In genomic region chr6:37474316-37474715, GRCh38 we compare ENCODE assay signal across 23 cellular contexts. TPM values are rescaled to one million over a fixed set of nuclear protein-coding genes. Genes with fewer than 3 reads are reported as not detected.
DNase-seq lines count a peak whose midpoint lies in the region; ATAC-seq and TF ChIP-seq lines count a peak whose summit lies in the region.
"Had no signal": no experiment of that assay in that cellular context is flagged by ENCODE, and none has a peak within 500 bp of the region (broad histone marks: within the 10 kb centered on the region; RNA-seq: fewer than 3 reads in every experiment).

No MANE protein-coding gene starts in this region.

- peak overlapping the region; percentile 12 to 52 for H3K27ac ChIP-seq in right atrium auricular region
- H3K27ac ChIP-seq: GM23248, HL-60 had no signal

- TF ChIP-seq CTCF in right atrium auricular region (IDR thresholded peaks at IDR 0.05) (no peak), osteocyte (IDR thresholded peaks at IDR 0.05) (no peak)

- H3K4me1 Mint-ChIP-seq in activated CD4-positive, alpha-beta T cell treated with anti-CD3 and anti-CD28 coated beads, Interleukin-2, amount 10 ng/mL, durations not matched to agents 24 days and 14 days, result no peaks in the 10 kb centered on the region
- H3K4me1 Mint-ChIP-seq in T-cell (no peaks in the 10 kb centered on the region), osteocyte (ENCODE audit: unreplicated experiment) (peaks cover 24% of the 10 kb centered on the region)
- H3K4me1 Mint-ChIP-seq: B cell had no signal

- H3K36me3 ChIP-seq in right atrium auricular region, result peaks cover 59% of the 10 kb centered on the region

- peaks cover 0 to 32% of the 10 kb centered on the region in 2 donors for H3K4me1 ChIP-seq in right atrium auricular region

- no peak overlapping the region for H3K4me3 ChIP-seq in right atrium auricular region
- H3K4me3 ChIP-seq: GM23248 had no signal

- H3K4me3 Mint-ChIP-seq in activated CD4-positive, alpha-beta T cell treated with anti-CD3 and anti-CD28 coated beads, Interleukin-2, amount 10 ng/mL, durations not matched to agents 24 days and 14 days, result no peak overlapping the region
- H3K4me3 Mint-ChIP-seq in T-cell, result no peak overlapping the region
- H3K4me3 Mint-ChIP-seq in osteocyte (ENCODE audit: unreplicated experiment), result no peak overlapping the region
- H3K4me3 Mint-ChIP-seq: B cell had no signal

- no peak for DNase-seq in activated CD4-positive, alpha-beta T cell treated with anti-CD3 and anti-CD28 coated beads, Interleukin-2, amount 10 ng/mL, durations not matched to agents 24 days and 14 days
- DNase-seq in activated CD4-positive, alpha-beta T cell treated with anti-CD3 and anti-CD28 coated beads, Interleukin-2, amount 50 U/mL, for 1 hour, result no peak
- DNase-seq in right atrium auricular region (ENCODE audit: low spot score) (no peak), Right ventricle myocardium superior (no peak), T-cell (no peak), osteocyte (ENCODE audit: extremely low spot score, unreplicated experiment) (no peak), SKM-1 treated with dmso at 0.1 percent for 144 hours (lab: John Stamatoyannopoulos, UW; ENCODE audit: unreplicated experiment) (no peak)
- DNase-seq: COR-L47, DMS 273 treated with DMSO at 0.1 percent for 48 hours, DMS79 treated with DMSO at 0.1 percent for 48 hours, GM23248, HCEC 1CT, KBM-7, MM.1S, NCI-H1048, NCI-H1417 treated with DMSO at 0.1 percent for 48 hours, NCI-H187, NCI-H446 treated with DMSO at 0.1 percent for 48 hours, NCI-H526 treated with DMSO at 0.1 percent for 48 hours, SHP77 treated with DMSO at 0.1 percent for 48 hours had no signal

- H3K27ac Mint-ChIP-seq in activated CD4-positive, alpha-beta T cell treated with anti-CD3 and anti-CD28 coated beads, Interleukin-2, amount 10 ng/mL, durations not matched to agents 24 days and 14 days, result peak overlapping the region; percentile 6
- H3K27ac Mint-ChIP-seq in T-cell (peak overlapping the region; percentile 7 to 22), osteocyte (ENCODE audit: unreplicated experiment) (peak overlapping the region; percentile 24)
- H3K27ac Mint-ChIP-seq: B cell had no signal

- H3K27me3 ChIP-seq in right atrium auricular region, result no peaks in the 10 kb centered on the region

- H3K27me3 Mint-ChIP-seq in activated CD4-positive, alpha-beta T cell treated with anti-CD3 and anti-CD28 coated beads, Interleukin-2, amount 10 ng/mL, durations not matched to agents 24 days and 14 days, result no peaks in the 10 kb centered on the region
- no peaks in the 10 kb centered on the region for H3K27me3 Mint-ChIP-seq in T-cell
- H3K27me3 Mint-ChIP-seq in osteocyte (ENCODE audit: unreplicated experiment), result no peaks in the 10 kb centered on the region
- H3K27me3 Mint-ChIP-seq: B cell had no signal

- POLR2A ChIA-PET in T-cell (lab: Charles Lee), result interaction anchor here in 1 of 2 donors (0.6 kb wide), 1 partner anchor 1016 kb away, joined by 3 read pairs; no protein-coding TSS in a partner anchor

- ATAC-seq in Right ventricle myocardium superior (ENCODE audit: poor library complexity) (no peak), T-cell (replicated peaks in 1 of 4) (no peak), HG03135 (IDR thresholded peaks at IDR 0.05; ENCODE audit: unreplicated experiment) (no peak)

- no peaks in the 10 kb centered on the region for H3K9me3 Mint-ChIP-seq in activated CD4-positive, alpha-beta T cell treated with anti-CD3 and anti-CD28 coated beads, Interleukin-2, amount 10 ng/mL, durations not matched to agents 24 days and 14 days
- H3K9me3 Mint-ChIP-seq in T-cell (no peaks in the 10 kb centered on the region), osteocyte (ENCODE audit: unreplicated experiment) (no peaks in the 10 kb centered on the region)

- CTCF ChIA-PET in T-cell (lab: Charles Lee), result no interaction called here

- no peaks in the 10 kb centered on the region for H3K9me3 ChIP-seq in right atrium auricular region

- intact Hi-C loops in activated CD4-positive, alpha-beta T cell treated with anti-CD3 and anti-CD28 coated beads, Interleukin-2, amount 10 ng/mL, durations not matched to agents 24 days and 14 days (cut with micrococcal nuclease), result no loop called here
- intact Hi-C loops in Right ventricle myocardium superior (cut with DNase I), result no loop called here

- peaks cover 76% of the 10 kb centered on the region for H3K36me3 Mint-ChIP-seq in activated CD4-positive, alpha-beta T cell treated with anti-CD3 and anti-CD28 coated beads, Interleukin-2, amount 10 ng/mL, durations not matched to agents 24 days and 14 days (ENCODE audit: low read depth)
- H3K36me3 Mint-ChIP-seq in T-cell (peaks cover 74% of the 10 kb centered on the region), osteocyte (ENCODE audit: unreplicated experiment) (peaks cover 53% of the 10 kb centered on the region)

RNA-seq across cellular contexts. Expression of gene CCDC167, which starts 25.4 kb away (rescaled TPM):
- total RNA-seq in activated CD4-positive, alpha-beta T cell treated with anti-CD3 and anti-CD28 coated beads, Interleukin-2, amount 10 ng/mL, durations not matched to agents 24 days and 14 days, result 59.1 and 62.4 TPM in 2 replicates
- total RNA-seq in right atrium auricular region, result 10 to 100 TPM; 26.1 to 39.6 TPM
- total RNA-seq in Right ventricle myocardium superior, result 24.4 TPM
- 10 to 100 TPM; 14.3 to 25.2 (median 17.8) TPM for total RNA-seq in T-cell
- 22.7 and 23.0 TPM in 2 replicates for total RNA-seq in osteocyte

RNA-seq across cellular contexts. Expression of gene CMTR1, which starts 41.3 kb away (rescaled TPM):
- total RNA-seq in activated CD4-positive, alpha-beta T cell treated with anti-CD3 and anti-CD28 coated beads, Interleukin-2, amount 10 ng/mL, durations not matched to agents 24 days and 14 days, result 56.4 and 57.1 TPM in 2 replicates
- total RNA-seq in right atrium auricular region (10 to 100 TPM; 20.4 to 21.1 TPM), Right ventricle myocardium superior (29.0 TPM), T-cell (10 to 100 TPM; 62.5 to 82.7 (median 75.2) TPM), osteocyte (44.5 and 45.4 TPM in 2 replicates)
